13 cellular contexts compared by ENCODE assay signal in the genomic region with DNA sequence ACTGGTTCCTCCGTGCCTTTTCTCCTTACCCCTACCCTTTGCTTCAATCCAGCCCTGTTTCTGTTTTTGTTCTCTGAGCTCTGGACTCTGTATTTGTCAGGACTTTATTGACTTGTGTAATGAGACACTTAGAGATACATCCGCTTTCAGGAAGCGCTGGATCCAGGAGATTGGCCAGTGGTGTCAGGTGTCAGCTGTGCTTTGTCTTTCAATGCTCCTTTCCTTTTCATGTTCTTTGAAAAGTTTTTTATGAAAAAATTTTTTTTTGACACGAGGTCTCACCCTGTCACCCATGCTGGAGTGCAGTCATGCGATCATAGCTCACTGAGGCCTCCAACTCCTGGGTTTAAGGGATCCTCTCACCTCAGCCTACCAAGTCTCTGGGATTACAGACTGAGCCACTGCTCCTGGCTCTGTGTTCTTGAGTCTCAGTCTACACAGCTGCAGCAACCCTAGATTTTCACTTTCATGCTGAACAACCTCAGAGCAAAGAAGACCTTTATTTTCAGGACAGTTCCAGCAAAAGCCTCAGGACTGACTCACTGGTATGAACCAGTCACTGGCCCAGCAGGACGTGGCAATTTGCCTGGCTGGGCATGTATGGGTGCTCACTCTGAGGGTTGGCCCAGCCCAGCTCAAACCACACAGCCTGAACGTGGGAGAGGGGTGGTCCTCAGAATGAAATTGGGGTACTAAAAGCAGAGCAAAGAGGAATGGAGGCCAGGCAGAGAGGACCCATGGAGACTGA.
DNase-seq lines count a peak whose midpoint lies in the region; ATAC-seq and FAIRE-seq lines count a peak whose summit lies in the region.
"Had no signal": no experiment of that assay in that cellular context is flagged by ENCODE, and none has a peak within 500 bp of the region (broad histone marks: within the 10 kb centered on the region; RNA-seq: fewer than 3 reads in every experiment).

No MANE protein-coding gene starts in this region.

- no peak for DNase-seq in activated naive CD8-positive, alpha-beta T cell treated with anti-CD3 and anti-CD28 coated beads, Interleukin-2, amount 50 U/mL, for 24 hours
- no peak for DNase-seq in activated naive CD8-positive, alpha-beta T cell treated with anti-CD3 and anti-CD28 coated beads for 36 hours
- DNase-seq in RKO (ENCODE audit: low spot score) (peak; percentile 48), urothelium cell line (ENCODE audit: low spot score) (peak; percentile 29), GM19239 (ENCODE audit: insufficient read length, low spot score) (no peak)
- DNase-seq: activated CD4-positive, CD25-positive, alpha-beta regulatory T cell treated with anti-CD3 and anti-CD28 coated beads, Interleukin-2, amount 50 U/mL, for 72 hours; NCI-H1436 treated with DMSO at 0.1 percent for 48 hours; upper lobe of left lung had no signal

- ATAC-seq in activated naive CD8-positive, alpha-beta T cell treated with anti-CD3 and anti-CD28 coated beads, Interleukin-2, amount 50 U/mL, for 24 hours: peak; percentile 66
- ATAC-seq in esophagus mucosa (peak; percentile 70), GM18519 (IDR thresholded peaks at IDR 0.05; ENCODE audit: low FRiP score, unreplicated experiment) (no peak), GM21619 (IDR thresholded peaks at IDR 0.05; ENCODE audit: unreplicated experiment) (no peak)

- H3K9me3 Mint-ChIP-seq in activated naive CD8-positive, alpha-beta T cell treated with anti-CD3 and anti-CD28 coated beads, Interleukin-2, amount 50 U/mL, for 24 hours: no peaks in the 10 kb centered on the region
- peaks cover 3% of the 10 kb centered on the region for H3K9me3 Mint-ChIP-seq in activated naive CD8-positive, alpha-beta T cell treated with anti-CD3 and anti-CD28 coated beads for 36 hours

- no peaks in the 10 kb centered on the region for H3K36me3 Mint-ChIP-seq in activated naive CD8-positive, alpha-beta T cell treated with anti-CD3 and anti-CD28 coated beads, Interleukin-2, amount 50 U/mL, for 24 hours (ENCODE audit: low read depth)
- H3K36me3 Mint-ChIP-seq in activated naive CD8-positive, alpha-beta T cell treated with anti-CD3 and anti-CD28 coated beads for 36 hours: no peaks in the 10 kb centered on the region

- H3K4me1 Mint-ChIP-seq in activated naive CD8-positive, alpha-beta T cell treated with anti-CD3 and anti-CD28 coated beads, Interleukin-2, amount 50 U/mL, for 24 hours: no peaks in the 10 kb centered on the region
- no peaks in the 10 kb centered on the region for H3K4me1 Mint-ChIP-seq in activated naive CD8-positive, alpha-beta T cell treated with anti-CD3 and anti-CD28 coated beads for 36 hours
- H3K4me1 Mint-ChIP-seq: nephron had no signal

- H3K4me3 Mint-ChIP-seq in activated naive CD8-positive, alpha-beta T cell treated with anti-CD3 and anti-CD28 coated beads, Interleukin-2, amount 50 U/mL, for 24 hours: no peak overlapping the region
- H3K4me3 Mint-ChIP-seq in activated naive CD8-positive, alpha-beta T cell treated with anti-CD3 and anti-CD28 coated beads for 36 hours: no peak overlapping the region
- H3K4me3 Mint-ChIP-seq: nephron had no signal

- FAIRE-seq in urothelium cell line (lab: Jason Lieb, UNC): no peak
- no peak for FAIRE-seq in GM19239 (lab: Jason Lieb, UNC)
- FAIRE-seq: frontal cortex had no signal

- peaks cover 23% of the 10 kb centered on the region for H3K27me3 Mint-ChIP-seq in activated naive CD8-positive, alpha-beta T cell treated with anti-CD3 and anti-CD28 coated beads, Interleukin-2, amount 50 U/mL, for 24 hours
- H3K27me3 Mint-ChIP-seq in activated naive CD8-positive, alpha-beta T cell treated with anti-CD3 and anti-CD28 coated beads for 36 hours: peaks cover 18% of the 10 kb centered on the region

- no peak overlapping the region for H3K27ac Mint-ChIP-seq in activated naive CD8-positive, alpha-beta T cell treated with anti-CD3 and anti-CD28 coated beads, Interleukin-2, amount 50 U/mL, for 24 hours
- H3K27ac Mint-ChIP-seq in activated naive CD8-positive, alpha-beta T cell treated with anti-CD3 and anti-CD28 coated beads for 36 hours: no peak overlapping the region
- H3K27ac Mint-ChIP-seq: nephron had no signal

Comparison
In these comparisons a context has a peak if more than half of its experiments do, and no peak if none do; other contexts are left out.
1. ATAC-seq: peak in activated naive CD8-positive, alpha-beta T cell treated with anti-CD3 and anti-CD28 coated beads, Interleukin-2, amount 50 U/mL, for 24 hours (single experiment) and esophagus mucosa (single experiment); none in GM18519 (single experiment) and GM21619 (single experiment).
2. DNase-seq: peak in RKO (single experiment) and urothelium cell line (single experiment); none in activated naive CD8-positive, alpha-beta T cell treated with anti-CD3 and anti-CD28 coated beads, Interleukin-2, amount 50 U/mL, for 24 hours (single experiment), activated naive CD8-positive, alpha-beta T cell treated with anti-CD3 and anti-CD28 coated beads for 36 hours (single experiment) and GM19239 (single experiment).